Comparison of ENCODE assay signal across 8 cellular contexts in the genomic region with DNA sequence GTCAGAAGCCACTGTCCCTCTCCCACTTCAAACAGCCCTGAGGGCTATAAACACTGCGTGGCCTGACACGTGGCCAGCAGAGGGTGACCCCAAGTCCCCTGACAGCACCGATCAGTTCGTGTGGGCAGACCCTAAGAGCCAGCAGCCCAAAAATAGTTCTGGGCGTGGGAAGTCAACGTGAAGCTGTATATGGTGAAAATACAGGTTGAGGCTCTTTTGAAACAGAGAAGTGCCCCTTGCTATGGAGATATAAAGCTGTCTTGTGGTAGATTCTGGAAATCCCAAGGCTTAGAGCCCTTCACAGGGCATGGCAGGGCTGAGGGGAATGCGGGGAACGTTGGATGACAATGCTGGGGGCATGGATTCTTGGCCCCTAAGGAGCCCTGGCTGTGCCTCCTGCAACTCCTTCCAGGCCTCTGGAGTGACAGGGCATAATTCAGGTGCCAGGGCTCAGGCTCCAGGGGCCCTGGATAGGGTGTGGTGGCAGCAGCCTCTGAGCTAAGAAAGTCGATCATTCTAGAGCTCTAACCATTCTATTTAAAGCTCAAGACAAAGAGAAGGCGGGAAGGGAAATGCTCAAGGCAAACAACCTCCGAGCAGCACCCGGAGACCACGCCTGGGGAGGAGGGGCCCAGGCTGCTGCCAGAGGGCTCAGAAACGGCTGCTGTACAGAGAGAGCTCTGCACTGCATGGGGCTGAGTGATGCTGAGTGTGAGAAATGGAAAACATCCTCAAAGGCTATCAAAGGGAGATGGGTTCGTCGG.
DNase-seq lines count a peak whose midpoint lies in the region; ATAC-seq and TF ChIP-seq lines count a peak whose summit lies in the region.

No MANE protein-coding gene starts in this region.

- H3K27ac ChIP-seq in esophagus squamous epithelium = peak overlapping the region in 3 of 4 donors; percentile 42 to 73 (median 45)

- H3K4me1 ChIP-seq in esophagus squamous epithelium = peaks cover 0 to 12% (median 6%) of the 10 kb centered on the region in 3 donors

- H3K36me3 ChIP-seq in esophagus squamous epithelium = no peaks in the 10 kb centered on the region

- H3K4me3 ChIP-seq in esophagus squamous epithelium = no peak overlapping the region

- DNase-seq in NCI-H2227 (lab: John Stamatoyannopoulos, UW; ENCODE audit: unreplicated experiment) (peak; percentile 97), esophagus squamous epithelium (lab: John Stamatoyannopoulos, UW) (no peak), retina (peak; percentile 84), SKM-1 treated with dmso at 0.1 percent for 144 hours (lab: John Stamatoyannopoulos, UW; ENCODE audit: unreplicated experiment) (no peak), AML-193 (lab: John Stamatoyannopoulos, UW) (no peak)
- DNase-seq in activated CD8-positive, alpha-beta memory T cell treated with anti-CD3 and anti-CD28 coated beads for 24 hours = peak; percentile 83

- TF ChIP-seq POLR2A in esophagus squamous epithelium (IDR thresholded peaks at IDR 0.05) = peak in 1 of 4 donors; percentile 49

- ATAC-seq in GM18861 (IDR thresholded peaks at IDR 0.05; ENCODE audit: unreplicated experiment) (peak; percentile 71), HG02938 (IDR thresholded peaks at IDR 0.05; ENCODE audit: unreplicated experiment) (peak; percentile 92)

- TF ChIP-seq CTCF in esophagus squamous epithelium (IDR thresholded peaks at IDR 0.05) = no peak

- H3K9me3 ChIP-seq in esophagus squamous epithelium = no peaks in the 10 kb centered on the region

- intact Hi-C loops in esophagus squamous epithelium (cut with DNase I) = no loop called here

- H3K27me3 ChIP-seq in esophagus squamous epithelium = no peaks in the 10 kb centered on the region

- WGBS in esophagus squamous epithelium, 2 donors = 25 to 33% methylated on average over 13 to 14 of the region's 16 CpGs

Comparison
In these comparisons a context has a peak if more than half of its experiments do, and no peak if none do; other contexts are left out.
1. DNase-seq: peak in NCI-H2227 (single experiment), activated CD8-positive, alpha-beta memory T cell treated with anti-CD3 and anti-CD28 coated beads for 24 hours (single experiment) and retina (single experiment); none in esophagus squamous epithelium (single experiment), SKM-1 treated with dmso at 0.1 percent for 144 hours (single experiment) and AML-193 (0 of 2).